ENCODE assay signal across 8 cellular contexts in the genomic region with DNA sequence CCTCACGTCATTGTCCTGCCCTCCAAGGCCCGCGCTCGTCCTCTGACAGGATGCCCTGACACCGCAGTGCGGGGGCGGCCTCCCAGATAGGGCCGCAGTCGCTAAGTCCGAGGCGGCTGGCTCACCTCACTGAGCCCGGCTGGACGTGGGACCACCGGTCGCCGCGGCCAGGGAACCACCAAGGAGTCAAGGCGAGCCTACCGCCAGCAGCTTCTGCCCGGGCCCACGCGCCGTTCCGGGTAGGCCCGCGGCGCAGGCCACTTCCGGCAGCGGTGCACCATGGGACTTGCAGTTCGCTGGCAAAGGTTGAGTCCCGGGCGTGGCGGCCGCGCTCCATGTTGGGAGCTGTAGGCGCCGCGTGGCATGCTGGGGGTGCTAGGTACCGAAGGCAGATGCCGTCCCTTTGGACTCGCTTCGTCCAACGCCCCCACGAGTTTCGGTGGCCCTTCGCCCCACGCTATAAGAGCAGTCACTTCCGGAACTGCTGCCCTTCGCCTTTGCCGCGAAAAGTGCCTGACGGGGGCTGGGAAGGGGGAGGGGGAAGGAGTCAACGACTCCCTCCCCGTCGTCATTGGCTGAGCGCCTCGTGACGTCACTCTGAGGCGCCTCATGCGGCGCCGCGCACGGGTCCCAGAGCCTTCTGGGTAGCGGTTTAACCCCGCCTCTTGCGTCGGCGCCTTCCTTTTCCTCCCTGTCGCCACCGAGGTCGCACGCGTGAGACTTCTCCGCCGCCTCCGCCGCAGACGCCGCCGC. TPM values are rescaled to one million over a fixed set of nuclear protein-coding genes. Genes with fewer than 3 reads are reported as not detected.
DNase-seq lines count a peak whose midpoint lies in the region; ATAC-seq, FAIRE-seq and TF ChIP-seq lines count a peak whose summit lies in the region.

TSS of gene RPLP2 (plus strand) at position 681 of the 753 bp plus-strand sequence. CDS start 268 bp downstream, outside the sequence.

- H3K27me3 ChIP-seq in OCI-LY3 (ENCODE audit: low read depth, low read length) (no peaks in the 10 kb centered on the region), endothelial cell of umbilical vein (ENCODE audit: control insufficient read depth in 2 of 2, insufficient read depth in 2 of 2, low read length in 2 of 2) (no peaks in the 10 kb centered on the region)

- peaks cover 53% of the 10 kb centered on the region for H3K79me2 ChIP-seq in OCI-LY3 (ENCODE audit: low read length)
- H3K79me2 ChIP-seq in endothelial cell of umbilical vein (ENCODE audit: control insufficient read depth, insufficient read depth, low read length): peaks cover 41% of the 10 kb centered on the region

- H3K27ac ChIP-seq in OCI-LY3 (ENCODE audit: low read length) (peak within 1 kb of the TSS; percentile 87), endothelial cell of umbilical vein (ENCODE audit: insufficient read depth, low read depth, low read length) (peak within 1 kb of the TSS; percentile 97)

- no peaks in the 10 kb centered on the region for H3K9me3 ChIP-seq in OCI-LY3 (ENCODE audit: insufficient read depth, low read length)
- H3K9me3 ChIP-seq in endothelial cell of umbilical vein (replicated peaks; ENCODE audit: control insufficient read depth, insufficient read depth, low read length): no peaks in the 10 kb centered on the region

- H2AFZ ChIP-seq in OCI-LY3 (ENCODE audit: low read depth, low read length): peak within 1 kb of the TSS; percentile 88; the same call in 1 of the 2 replicates
- peak within 1 kb of the TSS; percentile 77 for H2AFZ ChIP-seq in endothelial cell of umbilical vein (ENCODE audit: low read depth, low read length)

- H3K9me1 ChIP-seq in endothelial cell of umbilical vein (replicated peaks; ENCODE audit: control insufficient read depth, extremely low read depth, insufficient read depth, low read length): no peaks in the 10 kb centered on the region

- H3K9ac ChIP-seq in OCI-LY3 (ENCODE audit: low read length) (peak within 1 kb of the TSS; percentile 94), endothelial cell of umbilical vein (replicated peaks; ENCODE audit: extremely low read depth, insufficient read depth, low read length) (peak within 1 kb of the TSS; percentile 97)

- TF ChIP-seq POLR2A in endothelial cell of umbilical vein (IDR thresholded peaks at IDR 0.05; ENCODE audit: low read depth, low read length): peak; percentile 92

- intact Hi-C loops in Calu3 (cut with micrococcal nuclease; ENCODE audit: unreplicated experiment): no loop called here
- intact Hi-C loops in endothelial cell of umbilical vein (cut with micrococcal nuclease): loop anchor here (1.0 kb wide), 3 partner anchors 10 to 35 kb away; no protein-coding TSS in a partner anchor

- CTCF ChIA-PET in Calu3 (lab: Charles Lee) (interaction anchor here (0.8 to 1.2 kb wide), 2 partner anchors 9 to 10 kb away, joined by 3 to 5 read pairs; partner anchors contain the start of gene PNPLA2), endothelial cell of umbilical vein (lab: Charles Lee) (interaction anchor here (1.0 to 1.2 kb wide), 3 partner anchors 10 to 26 kb away, joined by 3 to 6 read pairs (median 4); partner anchors contain the start of genes PNPLA2 and SLC25A22)

- H3K27me3 Mint-ChIP-seq in Calu3 (ENCODE audit: unreplicated experiment): no peaks in the 10 kb centered on the region

- dilution Hi-C loops in endothelial cell of umbilical vein (cut with MboI; ENCODE audit: extremely low pct_ligation_motif_present, low sequenced_read_pairs): no loop called here

- POLR2A ChIA-PET in endothelial cell of umbilical vein (lab: Charles Lee): interaction anchor here (0.9 to 1.8 kb wide), 4 partner anchors 10 to 34 kb away, joined by 3 to 23 read pairs (median 6); partner anchors contain the start of genes PNPLA2 and TSPAN4

- H3K36me3 Mint-ChIP-seq in Calu3 (ENCODE audit: insufficient read depth, unreplicated experiment): peaks cover 92% of the 10 kb centered on the region

- no peaks in the 10 kb centered on the region for H3K9me3 Mint-ChIP-seq in Calu3 (ENCODE audit: low read depth, unreplicated experiment)

- H4K20me1 ChIP-seq in OCI-LY3 (ENCODE audit: insufficient read depth, low read length) (peaks cover 26% of the 10 kb centered on the region), endothelial cell of umbilical vein (replicated peaks; ENCODE audit: control insufficient read depth, extremely low read depth, insufficient read depth, low read length) (no peaks in the 10 kb centered on the region)

- peaks cover 39% of the 10 kb centered on the region for H3K36me3 ChIP-seq in OCI-LY3 (replicated peaks; ENCODE audit: low read depth, low read length)
- peaks cover 5 to 25% of the 10 kb centered on the region in 2 experiments for H3K36me3 ChIP-seq in endothelial cell of umbilical vein (ENCODE audit: control insufficient read depth in 2 of 2, extremely low read depth in 1 of 2, insufficient read depth in 2 of 2, low read length in 2 of 2)

- H3K4me1 Mint-ChIP-seq in Calu3 (ENCODE audit: low read depth, unreplicated experiment): peaks cover 19% of the 10 kb centered on the region

- DNase-seq in Calu3 (peak; percentile 97), HuH-7 (ENCODE audit: low spot score) (peak; percentile 96), endothelial cell of umbilical vein (ENCODE audit: low read depth, low spot score) (peak; percentile 96), middle frontal gyrus (ENCODE audit: extremely low spot score, low spot score) (peak; percentile 93)
- DNase-seq in activated CD8-positive, alpha-beta memory T cell treated with anti-CD3 and anti-CD28 coated beads, Interleukin-2, amount 50 U/mL, for 48 hours: peak; percentile 99
- peak; percentile 96 to 98 for DNase-seq in stimulated activated CD8-positive, alpha-beta memory T cell treated with anti-CD3 and anti-CD28 coated beads, Interleukin-2, amount 100 ng/mL, for 48 hours (ENCODE audit: low read depth in 2 of 2)

- FAIRE-seq in endothelial cell of umbilical vein (lab: Jason Lieb, UNC): peak; percentile 98

- H3K4me2 ChIP-seq in OCI-LY3 (ENCODE audit: low read length) (peak within 1 kb of the TSS; percentile 98), endothelial cell of umbilical vein (ENCODE audit: insufficient read depth, low read length) (peak within 1 kb of the TSS; percentile 96)

- TF ChIP-seq CTCF in Calu3 (IDR thresholded peaks at IDR 0.05; ENCODE audit: unreplicated experiment) (no peak), OCI-LY3 (IDR thresholded peaks at IDR 0.05; ENCODE audit: low read depth, low read length) (no peak), endothelial cell of umbilical vein (IDR thresholded peaks at IDR 0.05; ENCODE audit: extremely low read depth in 1 of 2, insufficient read depth in 1 of 2, low read depth in 1 of 2, low read length in 2 of 2) (no peak)

- peak within 1 kb of the TSS; percentile 94 for H3K4me3 Mint-ChIP-seq in Calu3 (ENCODE audit: low read depth, unreplicated experiment)

- BruUV-seq in Calu3 (replicated peaks; lab: Mats Ljungman, UMichigan) (no TSS peak), endothelial cell of umbilical vein (replicated peaks; lab: Mats Ljungman, UMichigan) (no TSS peak)

- peak; percentile 68 for ATAC-seq in GM21515 (IDR thresholded peaks at IDR 0.05; ENCODE audit: unreplicated experiment)

- peak within 1 kb of the TSS; percentile 88 for H3K27ac Mint-ChIP-seq in Calu3 (ENCODE audit: unreplicated experiment)

- H3K4me1 ChIP-seq in OCI-LY3 (ENCODE audit: low read length) (peaks cover 24% of the 10 kb centered on the region), endothelial cell of umbilical vein (ENCODE audit: control insufficient read depth, extremely low read depth, insufficient read depth, low read length) (peaks cover 26% of the 10 kb centered on the region)

- H3K4me3 ChIP-seq in OCI-LY3 (ENCODE audit: low read length) (peak within 1 kb of the TSS; percentile 94), endothelial cell of umbilical vein (replicated peaks in 1 of 3; ENCODE audit: insufficient read depth in 1 of 3, low read depth in 1 of 3, low read length in 3 of 3) (peak within 1 kb of the TSS; percentile 77 to 90 (median 80))

TF ChIP-seq in endothelial cell of umbilical vein, 7 proteins besides CTCF, POLR2A, EP300 and RAD21:
- no peak for TF ChIP-seq EZH2 (IDR thresholded peaks at IDR 0.05; ENCODE audit: borderline replicate concordance, low read depth, low read length, severe bottlenecking)
- TF ChIP-seq POLR2AphosphoS5 (IDR thresholded peaks at IDR 0.05; ENCODE audit: insufficient read depth, low read depth, low read length): peak; percentile 96
- peak; percentile 66 for TF ChIP-seq MYC (IDR thresholded peaks at IDR 0.05; ENCODE audit: low read depth, low read length)
- TF ChIP-seq FOS (IDR thresholded peaks at IDR 0.05; ENCODE audit: borderline replicate concordance, insufficient read depth, low read length): no peak
- peak; percentile 65 for TF ChIP-seq JUN (IDR thresholded peaks at IDR 0.05; ENCODE audit: borderline replicate concordance, insufficient read depth, insufficient read length, low read depth)
- TF ChIP-seq, protein P1, sequence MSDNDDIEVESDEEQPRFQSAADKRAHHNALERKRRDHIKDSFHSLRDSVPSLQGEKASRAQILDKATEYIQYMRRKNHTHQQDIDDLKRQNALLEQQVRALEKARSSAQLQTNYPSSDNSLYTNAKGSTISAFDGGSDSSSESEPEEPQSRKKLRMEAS (IDR thresholded peaks at IDR 0.05; ENCODE audit: insufficient read depth, insufficient read length): peak; percentile 30
- TF ChIP-seq GATA2 (IDR thresholded peaks at IDR 0.05; ENCODE audit: insufficient read depth, insufficient read length, low read depth, low read length): no peak

RNA-seq across cellular contexts. Expression of gene RPLP2, which starts in this region (rescaled TPM):
- total RNA-seq in Calu3 (2022): 1,351 and 1,381 TPM in 2 replicates
- total RNA-seq in endothelial cell of umbilical vein: 1,644 and 1,739 TPM in 2 replicates
- 1,579 and 3,225 TPM in 2 replicates for polyA plus RNA-seq in endothelial cell of umbilical vein
- 1,542 and 2,023 TPM in 2 replicates for polyA plus RNA-seq in endothelial cell of umbilical vein (2011; cell fraction: cytosol; rRNA removed)
- 411 and 642 TPM in 2 replicates for polyA plus RNA-seq in endothelial cell of umbilical vein (2011; cell fraction: nucleus; rRNA removed)
- 1,362 and 2,241 TPM in 2 replicates for polyA plus RNA-seq in endothelial cell of umbilical vein (2012)
- 613 and 704 TPM in 2 replicates for polyA minus RNA-seq in endothelial cell of umbilical vein
- 919 TPM for polyA minus RNA-seq in endothelial cell of umbilical vein (2011; cell fraction: cytosol; rRNA and poly(A)+ RNA removed)
- polyA minus RNA-seq in endothelial cell of umbilical vein (2011; cell fraction: nucleus; rRNA and poly(A)+ RNA removed): 89.9 and 123 TPM in 2 replicates

Comparison
In these comparisons a context has a peak if more than half of its experiments do, and no peak if none do; other contexts are left out.
1. Peak in every context shown above with its lines: DNase-seq, ATAC-seq, H3K4me3 ChIP-seq and H3K27ac ChIP-seq.